ENCODE assay signal across 8 cellular contexts in the genomic region with DNA sequence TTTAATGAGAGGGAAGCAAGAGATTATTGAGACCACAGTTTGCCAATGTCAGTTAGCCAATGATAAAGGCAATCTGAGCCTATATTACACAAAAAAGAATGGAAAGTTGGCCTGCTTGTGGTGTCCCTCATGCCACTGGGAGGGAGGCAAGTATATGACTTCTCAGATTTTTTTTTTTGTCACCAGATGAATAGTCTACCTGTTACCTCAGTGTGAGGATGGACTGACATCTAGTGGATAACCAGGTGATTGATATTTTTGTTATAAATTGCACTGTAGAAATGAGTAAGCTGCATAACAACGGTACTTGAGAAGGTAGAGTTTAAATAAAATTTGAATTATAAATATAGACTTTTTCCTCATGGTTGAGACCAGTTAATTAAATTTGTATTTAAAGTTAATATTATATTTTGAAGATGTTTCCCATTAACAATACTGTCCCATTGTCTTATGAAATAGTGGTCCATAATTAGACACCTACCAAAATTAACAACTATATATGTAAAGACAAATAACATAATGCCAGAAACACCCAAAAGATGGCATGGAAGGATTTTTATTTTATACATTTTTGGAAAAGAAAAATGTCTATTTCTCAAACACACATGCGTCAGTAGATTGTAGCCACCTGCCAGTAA.
DNase-seq lines count a peak whose midpoint lies in the region; ATAC-seq and TF ChIP-seq lines count a peak whose summit lies in the region.

No MANE protein-coding gene starts in this region.

- H2AFZ ChIP-seq in parathyroid adenoma: no peak overlapping the region

- H3K4me3 Mint-ChIP-seq in activated CD8-positive, alpha-beta memory T cell treated with anti-CD3 and anti-CD28 coated beads, Interleukin-2, amount 10 ng/mL, durations not matched to agents 7 days and 5 days: no peak overlapping the region

- CTCF ChIA-PET in activated CD8-positive, alpha-beta memory T cell treated with anti-CD3 and anti-CD28 coated beads, Interleukin-2, amount 10 ng/mL, durations not matched to agents 7 days and 5 days (lab: Charles Lee): interaction anchor here (0.6 to 1.3 kb wide), 2 partner anchors 362 to 1120 kb away, joined by 3 to 4 read pairs; no protein-coding TSS in a partner anchor

- no peaks in the 10 kb centered on the region for H3K9me3 ChIP-seq in parathyroid adenoma (ENCODE audit: control insufficient read depth, low read length)

- H3K9me3 Mint-ChIP-seq in activated CD8-positive, alpha-beta memory T cell treated with anti-CD3 and anti-CD28 coated beads, Interleukin-2, amount 10 ng/mL, durations not matched to agents 7 days and 5 days (ENCODE audit: low read depth): no peaks in the 10 kb centered on the region

- H3K36me3 ChIP-seq in parathyroid adenoma (ENCODE audit: control insufficient read depth, insufficient read depth, low read length): no peaks in the 10 kb centered on the region

- H3K27me3 Mint-ChIP-seq in activated CD8-positive, alpha-beta memory T cell treated with anti-CD3 and anti-CD28 coated beads, Interleukin-2, amount 10 ng/mL, durations not matched to agents 7 days and 5 days: peaks cover 4% of the 10 kb centered on the region

- H3K27me3 ChIP-seq in parathyroid adenoma (ENCODE audit: control insufficient read depth, insufficient read depth, low read length): no peaks in the 10 kb centered on the region

- H3K9ac ChIP-seq in parathyroid adenoma: no peak overlapping the region

- DNase-seq in activated CD8-positive, alpha-beta memory T cell treated with anti-CD3 and anti-CD28 coated beads, Interleukin-2, amount 10 ng/mL, durations not matched to agents 7 days and 5 days: no peak
- no peak for DNase-seq in activated CD8-positive, alpha-beta memory T cell treated with anti-CD3 and anti-CD28 coated beads, Interleukin-2, amount 50 U/mL, for 4 hours
- DNase-seq in NCI-H69 (lab: John Stamatoyannopoulos, UW) (peak; percentile 68), epithelial cell of proximal tubule (ENCODE audit: low read depth) (no peak), T-helper 9 cell (no peak)

- H3K79me2 ChIP-seq in parathyroid adenoma: no peaks in the 10 kb centered on the region

- no peak overlapping the region for H3K4me3 ChIP-seq in epithelial cell of proximal tubule (ENCODE audit: low read depth, low read length)
- no peak overlapping the region for H3K4me3 ChIP-seq in parathyroid adenoma (ENCODE audit: low read depth, low read length)

- no peak overlapping the region for H3K27ac ChIP-seq in parathyroid adenoma

- no peak overlapping the region for H3K27ac Mint-ChIP-seq in activated CD8-positive, alpha-beta memory T cell treated with anti-CD3 and anti-CD28 coated beads, Interleukin-2, amount 10 ng/mL, durations not matched to agents 7 days and 5 days

- no peak overlapping the region for H3K4me2 ChIP-seq in parathyroid adenoma (ENCODE audit: low read length)

- H3K36me3 Mint-ChIP-seq in activated CD8-positive, alpha-beta memory T cell treated with anti-CD3 and anti-CD28 coated beads, Interleukin-2, amount 10 ng/mL, durations not matched to agents 7 days and 5 days: no peaks in the 10 kb centered on the region

- H3K4me1 ChIP-seq in parathyroid adenoma: peaks cover 3% of the 10 kb centered on the region

- TF ChIP-seq CTCF in epithelial cell of proximal tubule (conservative IDR thresholded peaks at IDR 0.05; ENCODE audit: low read depth, low read length): peak; percentile 77
- TF ChIP-seq CTCF in parathyroid adenoma (IDR thresholded peaks at IDR 0.05): peak; percentile 83

- ATAC-seq in activated CD8-positive, alpha-beta memory T cell treated with anti-CD3 and anti-CD28 coated beads, Interleukin-2, amount 10 ng/mL, durations not matched to agents 7 days and 5 days: peak; percentile 36
- ATAC-seq in HG02610 (IDR thresholded peaks at IDR 0.05; ENCODE audit: unreplicated experiment) (peak; percentile 62), GM19455 (IDR thresholded peaks at IDR 0.05; ENCODE audit: unreplicated experiment) (no peak)

- H3K4me1 Mint-ChIP-seq in activated CD8-positive, alpha-beta memory T cell treated with anti-CD3 and anti-CD28 coated beads, Interleukin-2, amount 10 ng/mL, durations not matched to agents 7 days and 5 days: peaks cover 7% of the 10 kb centered on the region
